22 cellular contexts compared by ENCODE assay signal in the genomic region with DNA sequence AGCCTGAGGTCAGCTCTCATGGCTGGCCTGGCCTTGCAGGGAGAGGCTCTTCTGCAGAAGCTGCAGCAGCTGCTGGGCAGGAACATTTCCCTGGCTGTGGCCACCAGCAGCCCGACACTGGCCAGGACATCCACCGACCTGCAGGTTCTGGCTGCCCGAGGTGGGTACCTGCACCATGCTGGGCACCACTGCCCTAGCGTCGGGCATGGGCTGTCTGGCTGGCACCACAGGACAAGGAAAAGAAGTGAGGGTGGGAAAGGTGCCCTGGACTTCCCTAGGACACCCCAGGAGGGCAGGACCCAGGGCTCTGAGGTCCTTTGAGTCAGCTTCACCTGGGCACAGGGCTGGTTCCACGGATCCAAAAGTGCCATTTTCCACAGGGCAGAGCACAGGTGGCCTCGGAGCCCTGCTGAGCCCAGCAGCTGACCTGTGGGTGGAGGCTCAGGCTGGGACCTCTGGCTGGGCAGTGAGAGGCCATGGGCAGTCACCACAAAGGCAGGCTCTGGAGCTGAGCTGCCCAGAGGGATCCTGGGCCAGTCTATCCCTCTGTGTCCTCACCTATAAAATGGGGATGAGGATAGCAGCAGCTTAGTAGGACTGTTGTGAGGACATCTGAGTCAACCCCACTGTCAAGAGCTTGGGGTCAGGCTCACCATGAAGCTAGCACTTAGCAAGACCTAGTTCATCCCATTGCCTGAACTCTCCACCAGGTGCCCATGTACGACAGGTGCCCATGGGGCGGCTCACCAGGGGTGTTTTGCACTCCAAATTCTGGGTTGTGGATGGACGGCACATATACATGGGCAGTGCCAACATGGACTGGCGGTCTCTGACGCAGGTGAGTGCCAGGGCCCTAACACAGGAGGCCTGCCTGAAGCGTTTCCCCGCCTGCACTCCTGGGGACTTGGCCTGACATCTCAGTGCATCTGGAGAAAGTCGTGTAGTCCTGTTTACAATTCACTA. TPM values are rescaled to one million over a fixed set of nuclear protein-coding genes. Genes with fewer than 3 reads are reported as not detected.
"Had no signal": no experiment of that assay in that cellular context is flagged by ENCODE, and none has a peak within 500 bp of the region (broad histone marks: within the 10 kb centered on the region; RNA-seq: fewer than 3 reads in every experiment).

No MANE protein-coding gene starts in this region.

- DNase-seq: activated CD4-positive, alpha-beta T cell treated with anti-CD3 and anti-CD28 coated beads for 36 hours; activated CD4-positive, alpha-beta T cell treated with anti-CD3 and anti-CD28 coated beads, Interleukin-2, amount 50 U/mL, for 48 hours; activated naive CD4-positive, alpha-beta T cell treated with anti-CD3 and anti-CD28 coated beads, Interleukin-2, amount 10 ng/mL, durations not matched to agents 7 days and 5 days; activated naive CD8-positive, alpha-beta T cell treated with anti-CD3 and anti-CD28 coated beads, Interleukin-2, amount 50 U/mL, for 24 hours; anterior cingulate cortex; erythroblast; psoas muscle; stimulated activated CD4-positive, alpha-beta T cell treated with anti-CD3 and anti-CD28 coated beads, Interleukin-2, amount 100 ng/mL, for 48 hours; stimulated activated naive CD8-positive, alpha-beta T cell treated with anti-CD3 and anti-CD28 coated beads, Interleukin-15, amount 100 ng/mL, for 72 hours; SW 1271; T-helper 2 cell; trophoblast cell; WERI-Rb-1 had no signal

- H3K27ac ChIP-seq: coronary artery, psoas muscle, skin epidermis, suprapubic skin, WERI-Rb-1 had no signal

- FAIRE-seq: frontal cortex had no signal

- H3K9me3 Mint-ChIP-seq: activated naive CD4-positive, alpha-beta T cell treated with anti-CD3 and anti-CD28 coated beads, Interleukin-2, amount 10 ng/mL, durations not matched to agents 7 days and 5 days; activated naive CD8-positive, alpha-beta T cell treated with anti-CD3 and anti-CD28 coated beads, Interleukin-2, amount 50 U/mL, for 24 hours; central memory CD8-positive, alpha-beta T cell; mesothelial cell of epicardium; stimulated activated naive CD8-positive, alpha-beta T cell treated with anti-CD3 and anti-CD28 coated beads, Interleukin-15, amount 100 ng/mL, for 72 hours had no signal

- H3K4me3 ChIP-seq: coronary artery, lung, psoas muscle, skin epidermis, suprapubic skin had no signal

- H3K36me3 Mint-ChIP-seq: activated naive CD4-positive, alpha-beta T cell treated with anti-CD3 and anti-CD28 coated beads, Interleukin-2, amount 10 ng/mL, durations not matched to agents 7 days and 5 days; mesothelial cell of epicardium had no signal

- H3K4me1 ChIP-seq: psoas muscle had no signal

- H3K4me3 Mint-ChIP-seq: activated CD4-positive, alpha-beta T cell treated with anti-CD3 and anti-CD28 coated beads for 36 hours; activated naive CD4-positive, alpha-beta T cell treated with anti-CD3 and anti-CD28 coated beads, Interleukin-2, amount 10 ng/mL, durations not matched to agents 7 days and 5 days; activated naive CD8-positive, alpha-beta T cell treated with anti-CD3 and anti-CD28 coated beads, Interleukin-2, amount 50 U/mL, for 24 hours; central memory CD8-positive, alpha-beta T cell; mesothelial cell of epicardium; stimulated activated naive CD8-positive, alpha-beta T cell treated with anti-CD3 and anti-CD28 coated beads, Interleukin-15, amount 100 ng/mL, for 72 hours had no signal

- H3K27ac Mint-ChIP-seq: activated CD4-positive, alpha-beta T cell treated with anti-CD3 and anti-CD28 coated beads for 36 hours; activated naive CD4-positive, alpha-beta T cell treated with anti-CD3 and anti-CD28 coated beads, Interleukin-2, amount 10 ng/mL, durations not matched to agents 7 days and 5 days; activated naive CD8-positive, alpha-beta T cell treated with anti-CD3 and anti-CD28 coated beads, Interleukin-2, amount 50 U/mL, for 24 hours; mesothelial cell of epicardium; stimulated activated naive CD8-positive, alpha-beta T cell treated with anti-CD3 and anti-CD28 coated beads, Interleukin-15, amount 100 ng/mL, for 72 hours had no signal

- ATAC-seq: activated CD4-positive, alpha-beta T cell treated with anti-CD3 and anti-CD28 coated beads for 36 hours; activated naive CD8-positive, alpha-beta T cell treated with anti-CD3 and anti-CD28 coated beads, Interleukin-2, amount 50 U/mL, for 24 hours; psoas muscle; right cardiac atrium; stimulated activated naive CD8-positive, alpha-beta T cell treated with anti-CD3 and anti-CD28 coated beads, Interleukin-15, amount 100 ng/mL, for 72 hours had no signal

- H3K9me3 ChIP-seq: psoas muscle, suprapubic skin had no signal

- H3K36me3 ChIP-seq: suprapubic skin, WERI-Rb-1 had no signal

RNA-seq across cellular contexts. Expression of gene PLD4, which starts 4.9 kb away (rescaled TPM):
- total RNA-seq: activated CD4-positive, alpha-beta T cell treated with anti-CD3 and anti-CD28 coated beads for 36 hours had no signal
- polyA plus RNA-seq: neural cell, psoas muscle had no signal
